Comparison of ENCODE assay signal across 14 cellular contexts in the genomic region with DNA sequence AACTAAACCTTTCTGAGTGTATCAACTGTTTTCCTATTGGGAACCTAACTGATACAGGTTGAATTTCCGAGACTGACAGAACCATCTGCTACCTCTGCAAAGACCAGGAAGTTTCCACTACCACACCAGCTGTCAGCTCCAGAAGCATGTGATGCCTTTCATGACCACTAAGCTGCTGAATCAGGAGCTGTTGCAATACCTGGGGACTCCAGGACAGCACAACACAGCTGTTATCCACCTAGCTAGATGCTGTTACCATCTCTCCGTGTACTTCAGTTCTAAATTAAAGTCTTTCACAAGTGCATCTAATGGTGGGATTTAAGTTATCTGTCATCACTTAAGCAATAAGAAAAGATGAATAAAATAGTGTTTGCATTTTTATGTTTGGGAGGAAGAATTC.
DNase-seq lines count a peak whose midpoint lies in the region; ATAC-seq and TF ChIP-seq lines count a peak whose summit lies in the region.
"Had no signal": no experiment of that assay in that cellular context is flagged by ENCODE, and none has a peak within 500 bp of the region (broad histone marks: within the 10 kb centered on the region; RNA-seq: fewer than 3 reads in every experiment).

No MANE protein-coding gene starts in this region.

- intact Hi-C loops in body of pancreas (cut with DNase I): no loop called here
- intact Hi-C loops in stomach (cut with DNase I; ENCODE audit: low total_unique reads): no loop called here
- intact Hi-C loops in gastrocnemius medialis (cut with DNase I; ENCODE audit: low total_unique reads): no loop called here

- H3K4me1 ChIP-seq in body of pancreas (no peaks in the 10 kb centered on the region), stomach (no peaks in the 10 kb centered on the region), gastrocnemius medialis (no peaks in the 10 kb centered on the region)

- H3K4me3 ChIP-seq in body of pancreas (no peak overlapping the region), retinal pigment epithelial cell (ENCODE audit: low read length) (no peak overlapping the region), stomach (no peak overlapping the region), gastrocnemius medialis (no peak overlapping the region)
- H3K4me3 ChIP-seq: MG63 had no signal

- TF ChIP-seq EP300 in stomach (IDR thresholded peaks at IDR 0.05): no peak

- H3K9me3 ChIP-seq in body of pancreas: no peaks in the 10 kb centered on the region
- H3K9me3 ChIP-seq in stomach: no peaks in the 10 kb centered on the region
- no peaks in the 10 kb centered on the region for H3K9me3 ChIP-seq in gastrocnemius medialis
- H3K9me3 ChIP-seq: MG63, neutrophil had no signal

- no peaks in the 10 kb centered on the region for H3K36me3 ChIP-seq in body of pancreas (replicated peaks in 1 of 2; ENCODE audit: insufficient read depth in 1 of 2, low read depth in 2 of 2)
- no peaks in the 10 kb centered on the region for H3K36me3 ChIP-seq in stomach
- no peaks in the 10 kb centered on the region for H3K36me3 ChIP-seq in gastrocnemius medialis
- H3K36me3 ChIP-seq: MG63, neutrophil had no signal

- H3K27me3 ChIP-seq in body of pancreas (no peaks in the 10 kb centered on the region), stomach (no peaks in the 10 kb centered on the region), gastrocnemius medialis (no peaks in the 10 kb centered on the region)
- H3K27me3 ChIP-seq: MG63, neutrophil had no signal

- in situ Hi-C loops in gastrocnemius medialis (cut with MboI; ENCODE audit: low sequenced_read_pairs in 4 of 4): no loop called here

- 51% methylated on average over 2 of the region's 2 CpGs for WGBS in body of pancreas, 2 donors
- 57 to 78% (median 72%) methylated on average over 2 of the region's 2 CpGs for WGBS in stomach, 5 donors

- TF ChIP-seq POLR2A in body of pancreas (IDR thresholded peaks at IDR 0.05) (no peak), stomach (IDR thresholded peaks at IDR 0.05) (no peak), gastrocnemius medialis (IDR thresholded peaks at IDR 0.05) (no peak)

- H3K27ac ChIP-seq in body of pancreas: no peak overlapping the region
- H3K27ac ChIP-seq in stomach: no peak overlapping the region
- no peak overlapping the region for H3K27ac ChIP-seq in gastrocnemius medialis
- H3K27ac ChIP-seq: neutrophil had no signal

- peak in 2 of 7 experiments; percentile 22 to 29 for TF ChIP-seq CTCF in body of pancreas (IDR thresholded peaks at IDR 0.05)
- TF ChIP-seq CTCF in retinal pigment epithelial cell (conservative IDR thresholded peaks at IDR 0.05; ENCODE audit: low read depth, low read length): peak; percentile 2
- TF ChIP-seq CTCF in stomach (IDR thresholded peaks at IDR 0.05): no peak
- no peak for TF ChIP-seq CTCF in gastrocnemius medialis (IDR thresholded peaks at IDR 0.05 in 4 of 5, conservative IDR thresholded peaks at IDR 0.05 in 1 of 5)

- ATAC-seq in body of pancreas: peak; percentile 71
- no peak for ATAC-seq in gastrocnemius medialis

- DNase-seq in NOMO-1 (lab: John Stamatoyannopoulos, UW; ENCODE audit: unreplicated experiment in 2 of 2): peak; percentile 1 to 41
- DNase-seq in NOMO-1 treated with dmso at 0.1 percent for 144 hours (lab: John Stamatoyannopoulos, UW; ENCODE audit: unreplicated experiment): no peak
- peak; percentile 72 for DNase-seq in NCI-H2171 (lab: John Stamatoyannopoulos, UW)
- DNase-seq in body of pancreas: peak; percentile 16 to 55 (median 38)
- no peak for DNase-seq in retinal pigment epithelial cell (ENCODE audit: low read depth)
- no peak for DNase-seq in stomach
- no peak for DNase-seq in gastrocnemius medialis
- no peak for DNase-seq in NCI-H2029 treated with DMSO at 0.1 percent for 48 hours (lab: John Stamatoyannopoulos, UW)
- DNase-seq: ACHN, DND-41, foreskin melanocyte, MG63, T1000 had no signal

Comparison
In these comparisons a context has a peak if more than half of its experiments do, and no peak if none do; other contexts are left out.
1. DNase-seq: peak in NOMO-1 (2 of 2), NCI-H2171 (single experiment) and body of pancreas (4 of 4); none in NOMO-1 treated with dmso at 0.1 percent for 144 hours (single experiment), retinal pigment epithelial cell (single experiment), stomach (single experiment), gastrocnemius medialis (0 of 2) and NCI-H2029 treated with DMSO at 0.1 percent for 48 hours (single experiment).